Comparison of ENCODE assay signal across 9 cellular contexts in the genomic region with DNA sequence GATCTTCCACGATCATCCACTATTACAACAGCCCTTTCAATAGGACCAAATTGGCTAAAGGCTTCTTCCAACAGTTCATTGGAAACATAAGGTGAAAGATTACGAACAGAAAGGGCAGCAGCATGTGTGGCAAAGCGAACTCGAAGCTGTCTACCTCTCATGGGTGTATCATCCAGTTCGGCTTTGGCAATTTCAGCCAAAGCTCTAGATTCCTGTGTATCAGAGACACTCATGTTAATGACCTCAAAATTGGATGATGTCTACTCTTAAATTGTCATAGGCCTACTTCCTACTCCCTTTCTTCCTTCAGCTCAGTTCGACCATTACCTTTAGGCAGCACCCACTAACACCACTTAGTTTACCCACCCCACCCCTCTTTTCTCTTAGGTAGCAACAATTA. TPM values are rescaled to one million over a fixed set of nuclear protein-coding genes. Genes with fewer than 3 reads are reported as not detected.
DNase-seq lines count a peak whose midpoint lies in the region; ATAC-seq and TF ChIP-seq lines count a peak whose summit lies in the region.
"Had no signal": no experiment of that assay in that cellular context is flagged by ENCODE, and none has a peak within 500 bp of the region (broad histone marks: within the 10 kb centered on the region; RNA-seq: fewer than 3 reads in every experiment).

No MANE protein-coding gene starts in this region.

- peaks cover 65% of the 10 kb centered on the region for H3K36me3 Mint-ChIP-seq in activated naive CD4-positive, alpha-beta T cell treated with anti-CD3 and anti-CD28 coated beads for 36 hours (ENCODE audit: low read depth)

- H3K4me3 Mint-ChIP-seq in activated naive CD4-positive, alpha-beta T cell treated with anti-CD3 and anti-CD28 coated beads for 36 hours = peak overlapping the region; percentile 96

- CTCF ChIA-PET in activated naive CD4-positive, alpha-beta T cell treated with anti-CD3 and anti-CD28 coated beads for 36 hours (lab: Charles Lee) = interaction anchor here (0.7 to 1.8 kb wide), 3 partner anchors 10 to 374 kb away, joined by 3 to 6 read pairs (median 3); no protein-coding TSS in a partner anchor

- no peaks in the 10 kb centered on the region for H3K27me3 Mint-ChIP-seq in activated naive CD4-positive, alpha-beta T cell treated with anti-CD3 and anti-CD28 coated beads for 36 hours (ENCODE audit: low read depth)

- H3K36me3 ChIP-seq in ascending aorta (peaks cover 45 to 58% of the 10 kb centered on the region in 2 donors), liver (ENCODE audit: control insufficient read depth in 4 of 4, insufficient read depth in 3 of 4, low read depth in 1 of 4, low read length in 3 of 4) (peaks cover 11 to 51% (median 43%) of the 10 kb centered on the region in 4 donors), transverse colon (peaks cover 0 to 52% (median 24%) of the 10 kb centered on the region in 4 donors)

- H3K9me3 ChIP-seq in ascending aorta (no peaks in the 10 kb centered on the region), liver (ENCODE audit: control insufficient read depth in 4 of 4, low read length in 3 of 4) (no peaks in the 10 kb centered on the region), transverse colon (no peaks in the 10 kb centered on the region)

- peaks cover 60% of the 10 kb centered on the region for H3K4me1 Mint-ChIP-seq in activated naive CD4-positive, alpha-beta T cell treated with anti-CD3 and anti-CD28 coated beads for 36 hours (ENCODE audit: low read depth)

- TF ChIP-seq POLR2A in transverse colon (IDR thresholded peaks at IDR 0.05) = no peak

- peak overlapping the region in 1 of 2 donors; percentile 99 for H3K27ac ChIP-seq in ascending aorta
- peak overlapping the region in 1 of 2 donors; percentile 98 for H3K27ac ChIP-seq in liver (ENCODE audit: low read depth in 1 of 2, low read length in 2 of 2)
- H3K27ac ChIP-seq in transverse colon = peak overlapping the region; percentile 99 to 100 (median 100)

- peak overlapping the region; percentile 72 to 100 for H3K4me3 ChIP-seq in ascending aorta
- peak overlapping the region; percentile 73 to 99 (median 99) for H3K4me3 ChIP-seq in liver (ENCODE audit: low read depth in 1 of 3, low read length in 3 of 3)
- peak overlapping the region; percentile 91 to 100 (median 98) for H3K4me3 ChIP-seq in transverse colon

- ATAC-seq in HG02852 (IDR thresholded peaks at IDR 0.05; ENCODE audit: unreplicated experiment) (no peak), left lobe of liver (no peak)

- H3K9me3 Mint-ChIP-seq in activated naive CD4-positive, alpha-beta T cell treated with anti-CD3 and anti-CD28 coated beads for 36 hours = no peaks in the 10 kb centered on the region

- DNase-seq in activated naive CD4-positive, alpha-beta T cell treated with anti-CD3 and anti-CD28 coated beads for 36 hours = no peak
- no peak for DNase-seq in activated naive CD4-positive, alpha-beta T cell treated with anti-CD3 and anti-CD28 coated beads, Interleukin-2, amount 50 U/mL, for 16 hours
- DNase-seq in ascending aorta (ENCODE audit: low spot score in 2 of 2) (no peak), transverse colon (no peak), AML-193 (lab: John Stamatoyannopoulos, UW) (no peak), left lobe of liver (ENCODE audit: low spot score) (no peak)
- DNase-seq: NCI-H774 had no signal

- H3K27me3 ChIP-seq in ascending aorta (no peaks in the 10 kb centered on the region), liver (ENCODE audit: control insufficient read depth in 4 of 4, insufficient read depth in 4 of 4, low read length in 3 of 4) (no peaks in the 10 kb centered on the region), transverse colon (no peaks in the 10 kb centered on the region)

- WGBS in liver = 3% methylated on average over 6 of the region's 6 CpGs
- 2 to 3% methylated on average over 6 of the region's 6 CpGs for WGBS in transverse colon (ENCODE audit: low coverage in 1 of 2), 2 donors

- H3K9ac ChIP-seq in liver (ENCODE audit: low read depth in 1 of 2, low read length in 2 of 2) = peak overlapping the region; percentile 89 to 95

- TF ChIP-seq EP300 in transverse colon (IDR thresholded peaks at IDR 0.05; ENCODE audit: low read depth) = no peak

- intact Hi-C loops in activated naive CD4-positive, alpha-beta T cell treated with anti-CD3 and anti-CD28 coated beads for 36 hours (cut with micrococcal nuclease) = loop anchor here (5.0 to 10.0 kb wide), 6 partner anchors 97 to 964 kb away; partner anchors contain the start of genes C1orf216, KIAA0319L, MAP7D1 and NCDN
- intact Hi-C loops in ascending aorta (cut with DNase I) (loop anchor here (2.0 to 10.0 kb wide), 3 partner anchors 332 to 584 kb away; partner anchors contain the start of genes PSMB2 and SMIM12), transverse colon (cut with DNase I; ENCODE audit: low total_unique reads) (no loop called here)

- H3K4me1 ChIP-seq in ascending aorta (peaks cover 9 to 34% of the 10 kb centered on the region in 2 donors), liver (ENCODE audit: control insufficient read depth in 4 of 4, insufficient read depth in 4 of 4, low read length in 3 of 4) (peaks cover 8 to 61% (median 49%) of the 10 kb centered on the region in 4 donors), transverse colon (peaks cover 27 to 60% (median 33%) of the 10 kb centered on the region in 4 donors)

- in situ Hi-C loops in transverse colon (cut with MboI; ENCODE audit: low pct_ligation_motif_present in 1 of 4, low pct_unique_long_range_greater_than_20kb in 1 of 4, low sequenced_read_pairs in 3 of 4) = loop anchor here in 2 of 4 donors (25.0 kb wide), 1 partner anchor 372 kb away; the partner anchor contains the start of genes KIAA0319L (in 2 of the 2), NCDN (in 2 of the 2) and TFAP2E (in 2 of the 2)

- H3K27ac Mint-ChIP-seq in activated naive CD4-positive, alpha-beta T cell treated with anti-CD3 and anti-CD28 coated beads for 36 hours = peak overlapping the region; percentile 93

- TF ChIP-seq CTCF in ascending aorta (IDR thresholded peaks at IDR 0.05) = no peak
- no peak for TF ChIP-seq CTCF in liver (IDR thresholded peaks at IDR 0.05; ENCODE audit: low read depth, low read length, missing input control)
- no peak for TF ChIP-seq CTCF in transverse colon (IDR thresholded peaks at IDR 0.05)

- TF ChIP-seq RAD21 in liver (IDR thresholded peaks at IDR 0.05) = no peak

TF ChIP-seq in liver, 16 proteins besides CTCF, POLR2A, EP300 and RAD21:
- no peak for TF ChIP-seq FOXA1 (IDR thresholded peaks at IDR 0.05)
- no peak for TF ChIP-seq TAF1 (conservative IDR thresholded peaks at IDR 0.05)
- TF ChIP-seq RXRA (IDR thresholded peaks at IDR 0.05) = peak in 1 of 2 donors; percentile 13
- TF ChIP-seq, protein P1, sequence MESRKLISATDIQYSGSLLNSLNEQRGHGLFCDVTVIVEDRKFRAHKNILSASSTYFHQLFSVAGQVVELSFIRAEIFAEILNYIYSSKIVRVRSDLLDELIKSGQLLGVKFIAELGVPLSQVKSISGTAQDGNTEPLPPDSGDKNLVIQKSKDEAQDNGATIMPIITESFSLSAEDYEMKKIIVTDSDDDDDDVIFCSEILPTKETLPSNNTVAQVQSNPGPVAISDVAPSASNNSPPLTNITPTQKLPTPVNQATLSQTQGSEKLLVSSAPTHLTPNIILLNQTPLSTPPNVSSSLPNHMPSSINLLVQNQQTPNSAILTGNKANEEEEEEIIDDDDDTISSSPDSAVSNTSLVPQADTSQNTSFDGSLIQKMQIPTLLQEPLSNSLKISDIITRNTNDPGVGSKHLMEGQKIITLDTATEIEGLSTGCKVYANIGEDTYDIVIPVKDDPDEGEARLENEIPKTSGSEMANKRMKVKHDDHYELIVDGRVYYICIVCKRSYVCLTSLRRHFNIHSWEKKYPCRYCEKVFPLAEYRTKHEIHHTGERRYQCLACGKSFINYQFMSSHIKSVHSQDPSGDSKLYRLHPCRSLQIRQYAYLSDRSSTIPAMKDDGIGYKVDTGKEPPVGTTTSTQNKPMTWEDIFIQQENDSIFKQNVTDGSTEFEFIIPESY (IDR thresholded peaks at IDR 0.05) = no peak
TF ChIP-seq in liver: peak in this region for 1.

RNA-seq across cellular contexts. Expression of gene SFPQ, which starts 2.2 kb away (rescaled TPM):
- total RNA-seq in activated naive CD4-positive, alpha-beta T cell treated with anti-CD3 and anti-CD28 coated beads for 36 hours = 100 to 1,000 TPM; 260 to 269 TPM
- total RNA-seq in ascending aorta (231 TPM), liver (100 to 1,000 TPM in 1 of 2 donors, 10 to 100 TPM in 1; 81.2 to 173 TPM), transverse colon (100 to 1,000 TPM; 169 to 431 (median 245) TPM), left lobe of liver (55.9 TPM)
- 10 to 100 TPM; 29.7 to 51.3 TPM for polyA plus RNA-seq in liver
